25 cellular contexts compared by ENCODE assay signal in the genomic region with DNA sequence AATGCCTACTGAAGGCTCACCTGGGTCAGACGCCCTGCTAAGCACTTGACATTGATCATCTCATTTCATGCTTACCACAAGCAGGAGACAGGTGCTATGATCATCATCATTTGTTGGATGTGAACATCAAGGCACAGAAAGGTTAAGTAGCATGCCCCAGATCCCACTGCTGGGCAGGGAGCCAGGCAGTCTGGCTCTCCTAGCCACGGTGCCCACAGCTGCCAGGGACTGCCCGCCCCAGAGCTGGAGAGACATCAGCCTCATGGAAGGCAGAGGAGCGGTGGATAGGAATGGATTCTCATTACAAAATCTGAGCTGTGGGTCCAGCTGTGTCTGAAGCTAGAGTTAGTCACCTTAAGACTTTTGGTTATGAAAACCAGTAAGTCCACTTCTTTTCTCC. TPM values are rescaled to one million over a fixed set of nuclear protein-coding genes. Genes with fewer than 3 reads are reported as not detected.
A peak's percentile ranks its signal among the peaks of the same experiment; 100 is the strongest.
DNase-seq lines count a peak whose midpoint lies in the region.
"Had no signal": no experiment of that assay in that cellular context is flagged by ENCODE, and none has a peak within 500 bp of the region (broad histone marks: within the 10 kb centered on the region; RNA-seq: fewer than 3 reads in every experiment).

No MANE protein-coding gene starts in this region.

- no peak overlapping the region for H2AFZ ChIP-seq in neuronal stem cell (ENCODE audit: low read length)

- H2BK15ac ChIP-seq in neuronal stem cell (ENCODE audit: low read length), result no peak overlapping the region

- no peak overlapping the region for H3K27ac ChIP-seq in neuronal stem cell (replicated peaks; ENCODE audit: low read length)
- H3K27ac ChIP-seq: SJCRH30, uterus, WERI-Rb-1 had no signal

- H2AK5ac ChIP-seq in neuronal stem cell (ENCODE audit: low read depth, low read length), result peak overlapping the region; percentile 7

- no peak overlapping the region for H2BK5ac ChIP-seq in neuronal stem cell (ENCODE audit: low read length)

- no CpG with 5 or more reads among the region's 4 CpGs for WGBS in neuronal stem cell (ENCODE audit: extremely low coverage in 2 of 2, insufficient read length in 2 of 2, insufficient replicate concordance in 1 of 2), 2 donors

- no peak overlapping the region for H4K91ac ChIP-seq in neuronal stem cell (ENCODE audit: low read depth, low read length, poor library complexity)

- no peak overlapping the region for H3K14ac ChIP-seq in neuronal stem cell (ENCODE audit: low read length)

- no peak overlapping the region for H2BK120ac ChIP-seq in neuronal stem cell (ENCODE audit: low read depth, low read length)

- H2BK12ac ChIP-seq in neuronal stem cell (ENCODE audit: low read length), result no peak overlapping the region

- H3K36me3 ChIP-seq in neuronal stem cell (replicated peaks in 1 of 2; ENCODE audit: control insufficient read depth in 2 of 2, insufficient read depth in 2 of 2, low read length in 2 of 2), result no peaks in the 10 kb centered on the region
- H3K36me3 ChIP-seq: uterus, WERI-Rb-1 had no signal

- H3K4ac ChIP-seq in neuronal stem cell (ENCODE audit: low read length), result no peak overlapping the region

- no peak overlapping the region for H3K4me2 ChIP-seq in neuronal stem cell (ENCODE audit: insufficient read depth, low read length, poor library complexity, severe bottlenecking)

- H3K4me3 ChIP-seq in neuronal stem cell (ENCODE audit: low read length in 2 of 2), result no peak overlapping the region
- H3K4me3 ChIP-seq: SJCRH30, uterus had no signal

- H3K79me1 ChIP-seq in neuronal stem cell (ENCODE audit: low read depth, low read length), result peaks cover 1% of the 10 kb centered on the region

- H4K8ac ChIP-seq in neuronal stem cell (ENCODE audit: low read depth, low read length), result no peak overlapping the region

- H3K27me3 ChIP-seq in neuronal stem cell (ENCODE audit: control insufficient read depth in 3 of 3, insufficient read depth in 3 of 3, low read depth in 1 of 3, low read length in 3 of 3), result no peaks in the 10 kb centered on the region
- H3K27me3 ChIP-seq: SJCRH30, uterus had no signal

- H3K23ac ChIP-seq in neuronal stem cell (ENCODE audit: low read depth, low read length, poor library complexity), result no peak overlapping the region

- no peaks in the 10 kb centered on the region for H3K9me3 ChIP-seq in neuronal stem cell (replicated peaks in 1 of 2; ENCODE audit: control insufficient read depth in 2 of 2, insufficient read depth in 1 of 2, low read depth in 1 of 2, low read length in 2 of 2)
- H3K9me3 ChIP-seq: Caco-2, SJCRH30, uterus had no signal

- peaks cover 8 to 15% of the 10 kb centered on the region in 2 donors for H3K4me1 ChIP-seq in neuronal stem cell (ENCODE audit: control insufficient read depth in 2 of 2, insufficient read depth in 1 of 2, low read depth in 1 of 2, low read length in 2 of 2)

- H3K18ac ChIP-seq in neuronal stem cell (ENCODE audit: low read length), result no peak overlapping the region

- peak; percentile 50 for DNase-seq in DMS153 (lab: John Stamatoyannopoulos, UW)
- no peak for DNase-seq in DMS153 treated with DMSO at 0.1 percent for 48 hours (lab: John Stamatoyannopoulos, UW; ENCODE audit: unreplicated experiment)
- DNase-seq in NCI-H2029 (lab: John Stamatoyannopoulos, UW), result peak; percentile 83
- DNase-seq in RPMI8226, result peak; percentile 82
- no peak for DNase-seq in neuronal stem cell (ENCODE audit: low spot score)
- DNase-seq in NCI-H1930 (lab: John Stamatoyannopoulos, UW), result no peak
- no peak for DNase-seq in EL
- no peak for DNase-seq in effector CD8-positive, alpha-beta T cell (lab: John Stamatoyannopoulos, UW)
- DNase-seq: 8988T; activated CD4-positive, alpha-beta T cell treated with anti-CD3 and anti-CD28 coated beads for 4 hours; activated CD8-positive, alpha-beta T cell treated with anti-CD3 and anti-CD28 coated beads, Interleukin-2, amount 10 ng/mL, durations not matched to agents 7 days and 5 days; activated T-cell treated with anti-CD3 and anti-CD28 coated beads for 4 hours; Caco-2; foreskin melanocyte; left cardiac atrium; mammary epithelial cell; NCI-H1417 treated with DMSO at 0.1 percent for 48 hours; NCI-H526; right cardiac atrium; stimulated activated CD4-positive, alpha-beta T cell treated with anti-CD3 and anti-CD28 coated beads, Interleukin-1b, Interleukin-23, amount 100 ng/mL, for 48 hours; stimulated activated naive CD8-positive, alpha-beta T cell treated with anti-CD3 and anti-CD28 coated beads, Interleukin-15, Interleukin-2, amounts not matched to agents 100 U/mL and 50 U/mL, for 24 hours; T1000; uterus; WERI-Rb-1 had no signal

- H3K9ac ChIP-seq in neuronal stem cell (ENCODE audit: low read depth, low read length, poor library complexity), result no peak overlapping the region

RNA-seq across cellular contexts. Expression of a gene that starts 3.6 kb away (rescaled TPM):
- 46.1 TPM for polyA plus RNA-seq in neuronal stem cell (2013, experiment 1 of 2)
- 48.2 TPM for polyA plus RNA-seq in neuronal stem cell (2013, experiment 2 of 2)

Comparison
In these comparisons a context has a peak if more than half of its experiments do, and no peak if none do; other contexts are left out.
1. DNase-seq: peak in DMS153 (single experiment), NCI-H2029 (single experiment) and RPMI8226 (single experiment); none in DMS153 treated with DMSO at 0.1 percent for 48 hours (single experiment), neuronal stem cell (single experiment), NCI-H1930 (0 of 2), EL (single experiment) and effector CD8-positive, alpha-beta T cell (single experiment).